ENCODE assay signal across 2 cellular contexts in the genomic region with DNA sequence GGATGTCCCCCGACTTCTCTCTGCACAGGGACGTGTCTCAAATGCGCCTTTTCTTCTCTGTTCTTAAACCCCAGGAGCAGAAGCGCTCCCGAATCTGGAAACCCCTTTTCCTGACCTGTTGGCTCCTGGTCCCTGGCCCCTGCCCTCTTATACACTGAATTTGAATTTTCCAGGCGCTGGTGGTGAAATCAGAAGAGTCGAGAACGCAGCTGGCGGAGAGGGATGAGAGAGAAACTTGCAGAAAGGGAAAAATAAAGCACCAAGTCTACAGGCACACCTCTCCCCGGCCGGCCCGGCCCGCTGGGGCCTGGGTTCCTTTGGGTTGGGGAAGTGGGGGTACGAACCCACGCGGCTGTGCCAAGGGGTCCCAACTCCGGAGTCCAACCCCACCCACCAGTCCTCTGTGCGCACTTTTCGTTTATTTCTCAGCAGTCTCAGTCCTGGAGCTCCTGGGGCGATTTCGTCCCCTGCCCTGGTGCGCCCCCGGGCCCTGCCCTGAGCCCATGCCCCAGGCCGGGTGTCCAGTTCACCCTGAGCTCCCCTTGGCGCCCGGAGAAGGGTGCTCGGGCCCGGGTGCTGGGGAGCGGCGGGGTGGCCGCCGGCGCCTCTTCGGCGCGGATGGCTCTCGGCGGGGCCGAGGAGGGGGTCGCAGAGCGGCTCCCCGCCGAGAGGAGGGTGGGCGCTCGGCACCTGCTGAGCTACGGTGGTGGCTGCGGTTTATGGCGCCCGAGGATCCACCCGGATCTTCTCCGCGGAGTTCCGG.
TF ChIP-seq lines count a peak whose summit lies in the region.

No MANE protein-coding gene starts in this region.

TF ChIP-seq in SK-N-SH, 30 proteins besides CTCF, POLR2A, EP300 and RAD21 (continued from another document):
- TF ChIP-seq EZH2phosphoT487 (IDR thresholded peaks at IDR 0.05; ENCODE audit: borderline replicate concordance, low read depth) (no peak), ELF1 (IDR thresholded peaks at IDR 0.05) (no peak), GATA2 (CRISPR knock-in tag; IDR thresholded peaks at IDR 0.05) (no peak), JUND (IDR thresholded peaks at IDR 0.05) (no peak), YY1 (IDR thresholded peaks at IDR 0.05; ENCODE audit: low read depth) (no peak), TAF1 (IDR thresholded peaks at IDR 0.05; ENCODE audit: borderline replicate concordance, low read depth, low read length) (no peak), ZBTB33 (IDR thresholded peaks at IDR 0.05; ENCODE audit: borderline replicate concordance, low read depth) (no peak), RXRA (IDR thresholded peaks at IDR 0.05; ENCODE audit: borderline replicate concordance, low read depth) (no peak), POLR2AphosphoS5 (IDR thresholded peaks at IDR 0.05; ENCODE audit: low read depth, low read length) (no peak), SMC3 (IDR thresholded peaks at IDR 0.05; ENCODE audit: low read depth, low read length) (no peak), IRF3 (IDR thresholded peaks at IDR 0.05; ENCODE audit: low read depth, low read length) (no peak), GABPA (IDR thresholded peaks at IDR 0.05; ENCODE audit: low read depth) (no peak)
- TF ChIP-seq, protein P1, sequence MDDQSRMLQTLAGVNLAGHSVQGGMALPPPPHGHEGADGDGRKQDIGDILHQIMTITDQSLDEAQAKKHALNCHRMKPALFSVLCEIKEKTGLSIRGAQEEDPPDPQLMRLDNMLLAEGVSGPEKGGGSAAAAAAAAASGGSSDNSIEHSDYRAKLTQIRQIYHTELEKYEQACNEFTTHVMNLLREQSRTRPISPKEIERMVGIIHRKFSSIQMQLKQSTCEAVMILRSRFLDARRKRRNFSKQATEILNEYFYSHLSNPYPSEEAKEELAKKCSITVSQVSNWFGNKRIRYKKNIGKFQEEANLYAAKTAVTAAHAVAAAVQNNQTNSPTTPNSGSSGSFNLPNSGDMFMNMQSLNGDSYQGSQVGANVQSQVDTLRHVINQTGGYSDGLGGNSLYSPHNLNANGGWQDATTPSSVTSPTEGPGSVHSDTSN (IDR thresholded peaks at IDR 0.05): no peak
- TF ChIP-seq, protein P2, sequence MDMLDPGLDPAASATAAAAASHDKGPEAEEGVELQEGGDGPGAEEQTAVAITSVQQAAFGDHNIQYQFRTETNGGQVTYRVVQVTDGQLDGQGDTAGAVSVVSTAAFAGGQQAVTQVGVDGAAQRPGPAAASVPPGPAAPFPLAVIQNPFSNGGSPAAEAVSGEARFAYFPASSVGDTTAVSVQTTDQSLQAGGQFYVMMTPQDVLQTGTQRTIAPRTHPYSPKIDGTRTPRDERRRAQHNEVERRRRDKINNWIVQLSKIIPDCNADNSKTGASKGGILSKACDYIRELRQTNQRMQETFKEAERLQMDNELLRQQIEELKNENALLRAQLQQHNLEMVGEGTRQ (IDR thresholded peaks at IDR 0.05; ENCODE audit: borderline replicate concordance, low read depth, low read length): no peak

TF ChIP-seq in SK-N-SH treated with all-trans-retinoic acid at 6 μM for 48 hours, 23 proteins besides CTCF, POLR2A, EP300 and RAD21 (continued from another document):
- TF ChIP-seq TOX (CRISPR knock-in tag; IDR thresholded peaks at IDR 0.05; ENCODE audit: borderline replicate concordance) (no peak), POU6F1 (CRISPR knock-in tag; IDR thresholded peaks at IDR 0.05; ENCODE audit: borderline replicate concordance, low read depth) (no peak), ZFP30 (CRISPR knock-in tag; IDR thresholded peaks at IDR 0.05) (no peak)
